In the genomic region with DNA sequence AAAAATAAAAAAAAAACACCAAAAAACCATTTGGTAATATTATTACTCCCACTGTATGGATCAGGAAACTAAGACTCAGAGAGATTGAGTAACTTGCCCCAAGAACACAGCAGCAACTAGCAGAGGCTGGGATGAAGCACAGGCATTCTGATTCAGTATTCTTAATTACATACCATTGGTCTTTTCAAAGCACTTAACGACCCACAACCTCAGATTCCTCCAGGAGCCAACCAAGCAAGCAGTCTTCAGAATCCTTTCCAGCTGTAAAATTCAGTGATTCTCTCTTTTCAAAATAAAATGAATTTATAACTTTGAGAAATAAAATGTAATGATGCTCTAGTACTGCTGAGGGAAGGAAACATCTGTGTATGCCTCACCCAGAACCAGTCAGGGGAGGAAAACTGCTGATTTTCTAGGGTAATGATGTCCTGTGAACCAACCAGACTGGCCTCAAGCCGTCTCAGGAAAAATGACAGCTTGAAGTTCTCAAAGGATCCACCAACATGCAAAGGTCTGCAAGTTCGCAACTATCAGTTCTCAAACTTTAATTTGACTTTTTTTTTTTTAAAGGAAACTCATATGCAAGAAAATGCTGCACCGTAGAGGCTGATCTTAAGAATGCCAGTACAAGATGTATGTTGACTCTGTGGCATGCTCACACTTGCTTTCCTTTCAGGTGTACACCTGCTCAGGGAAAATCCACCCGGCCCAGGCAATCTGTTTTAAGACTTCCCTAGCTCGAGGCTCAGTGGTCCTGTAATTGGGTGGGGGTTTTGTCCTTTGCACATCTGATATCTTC, we compare ENCODE assay signal across 8 cellular contexts. TPM values are rescaled to one million over a fixed set of nuclear protein-coding genes. Genes with fewer than 3 reads are reported as not detected.
A peak's percentile ranks its signal among the peaks of the same experiment; 100 is the strongest.
DNase-seq lines count a peak whose midpoint lies in the region; ATAC-seq, FAIRE-seq and TF ChIP-seq lines count a peak whose summit lies in the region.

No MANE protein-coding gene starts in this region.

- TF ChIP-seq CTCF in type B pancreatic cell (conservative IDR thresholded peaks at IDR 0.05) (no peak), glutamatergic neuron (IDR thresholded peaks at IDR 0.05; ENCODE audit: partially characterized antibody, unreplicated experiment) (no peak), progenitor cell of endocrine pancreas (IDR thresholded peaks at IDR 0.05; ENCODE audit: unreplicated experiment) (no peak)

- peaks cover 47% of the 10 kb centered on the region for H3K4me1 Mint-ChIP-seq in activated T-helper 1 cell treated with anti-CD3 and anti-CD28 coated beads, Interleukin-12 subunit alpha, Interleukin-12 subunit beta, Interleukin-2, Interleukin-4 antibody, amounts not matched to agents 30 ng/mL and 10 ng/mL and 1 ng/mL, durations not matched to agents 14 hours and 24 hours and 36 hours (ENCODE audit: low read depth)
- H3K4me1 Mint-ChIP-seq in type B pancreatic cell (ENCODE audit: unreplicated experiment): peaks cover 67% of the 10 kb centered on the region
- peaks cover 24% of the 10 kb centered on the region for H3K4me1 Mint-ChIP-seq in glutamatergic neuron (ENCODE audit: low read depth, unreplicated experiment)
- peaks cover 23% of the 10 kb centered on the region for H3K4me1 Mint-ChIP-seq in progenitor cell of endocrine pancreas (ENCODE audit: low read depth)

- H3K27ac Mint-ChIP-seq in activated T-helper 1 cell treated with anti-CD3 and anti-CD28 coated beads, Interleukin-12 subunit alpha, Interleukin-12 subunit beta, Interleukin-2, Interleukin-4 antibody, amounts not matched to agents 30 ng/mL and 10 ng/mL and 1 ng/mL, durations not matched to agents 14 hours and 24 hours and 36 hours: no peak overlapping the region
- H3K27ac Mint-ChIP-seq in type B pancreatic cell (peak overlapping the region; percentile 91), glutamatergic neuron (ENCODE audit: unreplicated experiment) (no peak overlapping the region), progenitor cell of endocrine pancreas (no peak overlapping the region)

- ATAC-seq in HG02642 (IDR thresholded peaks at IDR 0.05; ENCODE audit: poor library complexity, unreplicated experiment) (peak; percentile 25), left lobe of liver (peak; percentile 6), HG02763 (IDR thresholded peaks at IDR 0.05; ENCODE audit: unreplicated experiment) (no peak)

- intact Hi-C loops in activated T-helper 1 cell treated with anti-CD3 and anti-CD28 coated beads, Interleukin-12 subunit alpha, Interleukin-12 subunit beta, Interleukin-2, Interleukin-4 antibody, amounts not matched to agents 30 ng/mL and 10 ng/mL and 1 ng/mL, durations not matched to agents 14 hours and 24 hours and 36 hours (cut with micrococcal nuclease): no loop called here

- FAIRE-seq in GM12892 (lab: Jason Lieb, UNC): peak; percentile 42

- no peaks in the 10 kb centered on the region for H3K9me3 Mint-ChIP-seq in activated T-helper 1 cell treated with anti-CD3 and anti-CD28 coated beads, Interleukin-12 subunit alpha, Interleukin-12 subunit beta, Interleukin-2, Interleukin-4 antibody, amounts not matched to agents 30 ng/mL and 10 ng/mL and 1 ng/mL, durations not matched to agents 14 hours and 24 hours and 36 hours
- H3K9me3 Mint-ChIP-seq in type B pancreatic cell (no peaks in the 10 kb centered on the region), glutamatergic neuron (ENCODE audit: unreplicated experiment) (no peaks in the 10 kb centered on the region), progenitor cell of endocrine pancreas (ENCODE audit: low read depth) (no peaks in the 10 kb centered on the region)

- H3K4me3 Mint-ChIP-seq in activated T-helper 1 cell treated with anti-CD3 and anti-CD28 coated beads, Interleukin-12 subunit alpha, Interleukin-12 subunit beta, Interleukin-2, Interleukin-4 antibody, amounts not matched to agents 30 ng/mL and 10 ng/mL and 1 ng/mL, durations not matched to agents 14 hours and 24 hours and 36 hours: peak overlapping the region; percentile 28
- H3K4me3 Mint-ChIP-seq in type B pancreatic cell (peak overlapping the region; percentile 67), glutamatergic neuron (ENCODE audit: unreplicated experiment) (no peak overlapping the region), progenitor cell of endocrine pancreas (ENCODE audit: low read depth) (no peak overlapping the region)

- no peaks in the 10 kb centered on the region for H3K36me3 Mint-ChIP-seq in activated T-helper 1 cell treated with anti-CD3 and anti-CD28 coated beads, Interleukin-12 subunit alpha, Interleukin-12 subunit beta, Interleukin-2, Interleukin-4 antibody, amounts not matched to agents 30 ng/mL and 10 ng/mL and 1 ng/mL, durations not matched to agents 14 hours and 24 hours and 36 hours (ENCODE audit: low read depth)
- H3K36me3 Mint-ChIP-seq in type B pancreatic cell: no peaks in the 10 kb centered on the region
- no peaks in the 10 kb centered on the region for H3K36me3 Mint-ChIP-seq in glutamatergic neuron (ENCODE audit: unreplicated experiment)
- H3K36me3 Mint-ChIP-seq in progenitor cell of endocrine pancreas (ENCODE audit: insufficient read depth): no peaks in the 10 kb centered on the region

- H3K27me3 Mint-ChIP-seq in activated T-helper 1 cell treated with anti-CD3 and anti-CD28 coated beads, Interleukin-12 subunit alpha, Interleukin-12 subunit beta, Interleukin-2, Interleukin-4 antibody, amounts not matched to agents 30 ng/mL and 10 ng/mL and 1 ng/mL, durations not matched to agents 14 hours and 24 hours and 36 hours (ENCODE audit: insufficient read depth): peaks cover 49% of the 10 kb centered on the region
- no peaks in the 10 kb centered on the region for H3K27me3 Mint-ChIP-seq in type B pancreatic cell
- peaks cover 3% of the 10 kb centered on the region for H3K27me3 Mint-ChIP-seq in glutamatergic neuron (ENCODE audit: unreplicated experiment)
- H3K27me3 Mint-ChIP-seq in progenitor cell of endocrine pancreas: no peaks in the 10 kb centered on the region

- DNase-seq in GM12892 (ENCODE audit: insufficient read length) (no peak), left lobe of liver (ENCODE audit: low spot score) (no peak), type B pancreatic cell (ENCODE audit: extremely low spot score, unreplicated experiment) (no peak), glutamatergic neuron (no peak), progenitor cell of endocrine pancreas (ENCODE audit: low spot score, unreplicated experiment) (no peak)
- DNase-seq in activated T-helper 1 cell treated with anti-CD3 and anti-CD28 coated beads, Interleukin-12 subunit alpha, Interleukin-12 subunit beta, Interleukin-2, Interleukin-4 antibody, amounts not matched to agents 30 ng/mL and 10 ng/mL and 1 ng/mL, durations not matched to agents 14 hours and 24 hours and 36 hours (ENCODE audit: low spot score): no peak

- TF ChIP-seq POLR2A in GM12892 (IDR thresholded peaks at IDR 0.05; ENCODE audit: low read depth, low read length): no peak

RNA-seq across cellular contexts. Expression of a gene that starts 9.0 kb away (rescaled TPM):
- polyA plus RNA-seq in GM12892 (2012; ENCODE audit: missing spikeins): 1.2 TPM
- 0.37 TPM in 1 of 2 replicates, not detected in the other for total RNA-seq in activated T-helper 1 cell treated with anti-CD3 and anti-CD28 coated beads, Interleukin-12 subunit alpha, Interleukin-12 subunit beta, Interleukin-2, Interleukin-4 antibody, amounts not matched to agents 30 ng/mL and 10 ng/mL and 1 ng/mL, durations not matched to agents 14 hours and 24 hours and 36 hours
- total RNA-seq in left lobe of liver (8.1 TPM), type B pancreatic cell (ENCODE audit: low replicate concordance) (29.8 and 31.3 TPM in 2 replicates), glutamatergic neuron (ENCODE audit: unreplicated experiment) (22.9 TPM), progenitor cell of endocrine pancreas (29.2 and 30.8 TPM in 2 replicates)

RNA-seq across cellular contexts. Expression of a gene that starts 41.9 kb away (rescaled TPM):
- polyA plus RNA-seq in GM12892 (2012; ENCODE audit: missing spikeins): 12.5 TPM
- total RNA-seq in activated T-helper 1 cell treated with anti-CD3 and anti-CD28 coated beads, Interleukin-12 subunit alpha, Interleukin-12 subunit beta, Interleukin-2, Interleukin-4 antibody, amounts not matched to agents 30 ng/mL and 10 ng/mL and 1 ng/mL, durations not matched to agents 14 hours and 24 hours and 36 hours: 37.7 and 41.2 TPM in 2 replicates
- 12.5 TPM for total RNA-seq in left lobe of liver
- 53.3 and 73.2 TPM in 2 replicates for total RNA-seq in type B pancreatic cell (ENCODE audit: low replicate concordance)
- 88.3 TPM for total RNA-seq in glutamatergic neuron (ENCODE audit: unreplicated experiment)
- 103 and 110 TPM in 2 replicates for total RNA-seq in progenitor cell of endocrine pancreas

Comparison
In these comparisons a context has a peak if more than half of its experiments do, and no peak if none do; other contexts are left out.
1. H3K4me3 Mint-ChIP-seq: peak in activated T-helper 1 cell treated with anti-CD3 and anti-CD28 coated beads, Interleukin-12 subunit alpha, Interleukin-12 subunit beta, Interleukin-2, Interleukin-4 antibody, amounts not matched to agents 30 ng/mL and 10 ng/mL and 1 ng/mL, durations not matched to agents 14 hours and 24 hours and 36 hours (single experiment) and type B pancreatic cell (single experiment); none in glutamatergic neuron (single experiment) and progenitor cell of endocrine pancreas (single experiment).